In the genomic region with DNA sequence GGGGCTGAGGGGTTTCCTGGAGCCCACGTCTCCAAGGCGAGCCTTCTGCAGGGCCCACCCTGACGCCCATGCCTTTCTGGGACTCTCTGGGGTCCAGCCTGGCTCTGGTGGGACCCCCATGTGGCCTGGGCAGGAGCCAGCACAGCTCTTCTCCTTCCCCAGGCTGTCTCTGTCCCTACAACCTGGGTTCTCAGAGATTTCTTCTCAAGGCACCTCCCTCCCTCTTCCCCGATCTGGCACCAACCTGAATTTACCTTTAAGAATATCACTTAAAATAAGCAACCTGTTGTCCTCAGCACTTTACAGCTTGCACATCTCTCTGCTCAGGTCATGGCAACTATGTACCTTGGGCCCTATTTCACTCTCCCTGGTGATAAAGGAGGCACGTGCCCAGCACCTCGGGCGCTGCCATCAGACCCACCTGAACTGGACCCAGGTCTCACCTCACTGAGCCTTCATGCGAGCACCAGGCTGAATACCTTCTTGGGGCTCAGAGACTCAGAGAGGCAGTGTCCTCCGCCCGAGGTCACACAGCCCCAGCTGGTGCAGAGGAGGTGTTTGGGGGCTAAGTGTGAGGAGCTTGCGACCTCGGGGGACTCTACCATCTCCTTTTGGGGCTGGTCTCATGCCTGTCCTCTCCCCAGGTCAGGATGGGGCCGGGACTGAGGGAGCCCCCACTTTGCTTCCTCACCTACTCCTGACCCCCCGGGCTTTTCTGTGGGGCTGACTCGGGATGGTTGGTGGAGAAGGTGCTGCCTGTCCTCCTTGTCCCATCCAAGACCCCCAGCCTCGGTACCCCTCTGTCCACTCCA, we compare ENCODE assay signal across 12 cellular contexts.
DNase-seq lines count a peak whose midpoint lies in the region; ATAC-seq and TF ChIP-seq lines count a peak whose summit lies in the region.
"Had no signal": no experiment of that assay in that cellular context is flagged by ENCODE, and none has a peak within 500 bp of the region (broad histone marks: within the 10 kb centered on the region; RNA-seq: fewer than 3 reads in every experiment).

No MANE protein-coding gene starts in this region.

- H3K9me3 Mint-ChIP-seq in WTC11: no peaks in the 10 kb centered on the region
- no peaks in the 10 kb centered on the region for H3K9me3 Mint-ChIP-seq in naive thymus-derived CD4-positive, alpha-beta T cell
- no peaks in the 10 kb centered on the region for H3K9me3 Mint-ChIP-seq in activated T-cell treated with anti-CD3 and anti-CD28 coated beads, Interleukin-2, amount 50 U/mL, for 72 hours
- H3K9me3 Mint-ChIP-seq: activated B cell treated with CpG ODN at 0.5 μM for 24 hours had no signal

- H3K36me3 Mint-ChIP-seq in WTC11: no peaks in the 10 kb centered on the region
- H3K36me3 Mint-ChIP-seq in naive thymus-derived CD4-positive, alpha-beta T cell: no peaks in the 10 kb centered on the region
- H3K36me3 Mint-ChIP-seq in activated T-cell treated with anti-CD3 and anti-CD28 coated beads, Interleukin-2, amount 50 U/mL, for 72 hours (ENCODE audit: insufficient read depth in 2 of 2): no peaks in the 10 kb centered on the region

- H3K4me1 Mint-ChIP-seq in WTC11: peaks cover 59% of the 10 kb centered on the region
- peaks cover 0 to 19% (median 6%) of the 10 kb centered on the region in 7 donors for H3K4me1 Mint-ChIP-seq in naive thymus-derived CD4-positive, alpha-beta T cell
- H3K4me1 Mint-ChIP-seq in activated T-cell treated with anti-CD3 and anti-CD28 coated beads, Interleukin-2, amount 50 U/mL, for 72 hours (ENCODE audit: low read depth): no peaks in the 10 kb centered on the region

- no peaks in the 10 kb centered on the region for H3K36me3 ChIP-seq in gastroesophageal sphincter
- H3K36me3 ChIP-seq in naive thymus-derived CD4-positive, alpha-beta T cell (ENCODE audit: control insufficient read depth in 2 of 3, insufficient read depth in 3 of 3, low read length in 3 of 3): no peaks in the 10 kb centered on the region

- H3K27ac ChIP-seq in gastroesophageal sphincter (peak overlapping the region in 3 of 4 donors; percentile 5 to 80 (median 71)), temporal lobe (ENCODE audit: low read depth, low read length) (peak overlapping the region; percentile 84)
- no peak overlapping the region for H3K27ac ChIP-seq in naive thymus-derived CD4-positive, alpha-beta T cell (ENCODE audit: low read depth, low read length)
- H3K27ac ChIP-seq: C4-2B had no signal

- intact Hi-C loops in naive thymus-derived CD4-positive, alpha-beta T cell (cut with micrococcal nuclease): no loop called here

- H3K27me3 Mint-ChIP-seq in WTC11 (ENCODE audit: low read depth): peaks cover 16% of the 10 kb centered on the region
- H3K27me3 Mint-ChIP-seq in naive thymus-derived CD4-positive, alpha-beta T cell: peaks cover 0 to 5% (median 0%) of the 10 kb centered on the region in 5 donors
- no peaks in the 10 kb centered on the region for H3K27me3 Mint-ChIP-seq in activated T-cell treated with anti-CD3 and anti-CD28 coated beads, Interleukin-2, amount 50 U/mL, for 72 hours (ENCODE audit: low read depth)

- POLR2A ChIA-PET in WTC11 (lab: Charles Lee): no interaction called here
- POLR2A ChIA-PET in naive thymus-derived CD4-positive, alpha-beta T cell (lab: Charles Lee): interaction anchor here (0.7 kb wide), 1 partner anchor 19 kb away, joined by 3 read pairs; no protein-coding TSS in a partner anchor

- no peaks in the 10 kb centered on the region for H3K27me3 ChIP-seq in gastroesophageal sphincter
- H3K27me3 ChIP-seq in naive thymus-derived CD4-positive, alpha-beta T cell (ENCODE audit: control insufficient read depth in 2 of 2, insufficient read depth in 2 of 2, low read length in 2 of 2): no peaks in the 10 kb centered on the region

- H3K4me1 ChIP-seq in gastroesophageal sphincter: peaks cover 0 to 48% (median 12%) of the 10 kb centered on the region in 3 donors
- H3K4me1 ChIP-seq in naive thymus-derived CD4-positive, alpha-beta T cell (ENCODE audit: control insufficient read depth in 2 of 2, insufficient read depth in 2 of 2, low read length in 2 of 2): no peaks in the 10 kb centered on the region

- CTCF ChIA-PET in WTC11 (lab: Charles Lee): interaction anchor here (0.6 to 1.1 kb wide), 7 partner anchors 20 to 324 kb away, joined by 3 to 7 read pairs (median 3); no protein-coding TSS in a partner anchor
- CTCF ChIA-PET in naive thymus-derived CD4-positive, alpha-beta T cell (lab: Charles Lee): no interaction called here

- TF ChIP-seq CTCF in WTC11 (IDR thresholded peaks at IDR 0.05) (no peak), gastroesophageal sphincter (IDR thresholded peaks at IDR 0.05) (no peak)

- no peak for TF ChIP-seq POLR2A in gastroesophageal sphincter (IDR thresholded peaks at IDR 0.05)

- no peaks in the 10 kb centered on the region for H3K9me3 ChIP-seq in gastroesophageal sphincter
- no peaks in the 10 kb centered on the region for H3K9me3 ChIP-seq in naive thymus-derived CD4-positive, alpha-beta T cell (ENCODE audit: control insufficient read depth in 2 of 3, low read length in 3 of 3)

- ATAC-seq in WTC11 (no peak), gastroesophageal sphincter (no peak), GM19455 (IDR thresholded peaks at IDR 0.05; ENCODE audit: unreplicated experiment) (no peak)
- ATAC-seq in naive thymus-derived CD4-positive, alpha-beta T cell: no peak
- ATAC-seq in activated T-cell treated with anti-CD3 and anti-CD28 coated beads, Interleukin-2, amount 50 U/mL, for 72 hours (replicated peaks in 1 of 2): no peak
- ATAC-seq: PC-3 had no signal

- no peak overlapping the region for H3K27ac Mint-ChIP-seq in WTC11
- H3K27ac Mint-ChIP-seq in naive thymus-derived CD4-positive, alpha-beta T cell: peak overlapping the region in 5 of 9 donors; percentile 7 to 67 (median 38)
- H3K27ac Mint-ChIP-seq in activated T-cell treated with anti-CD3 and anti-CD28 coated beads, Interleukin-2, amount 50 U/mL, for 72 hours: no peak overlapping the region
- H3K27ac Mint-ChIP-seq: activated B cell treated with CpG ODN at 0.5 μM for 24 hours had no signal

- no peak for TF ChIP-seq EP300 in gastroesophageal sphincter (IDR thresholded peaks at IDR 0.05)

- H3K4me3 Mint-ChIP-seq in WTC11: 0 out of 2 replicates have a peak overlapping the region, but pooled peaks have one; percentile 10
- H3K4me3 Mint-ChIP-seq in naive thymus-derived CD4-positive, alpha-beta T cell: no peak overlapping the region
- H3K4me3 Mint-ChIP-seq in activated T-cell treated with anti-CD3 and anti-CD28 coated beads, Interleukin-2, amount 50 U/mL, for 72 hours: no peak overlapping the region
- H3K4me3 Mint-ChIP-seq: activated B cell treated with CpG ODN at 0.5 μM for 24 hours had no signal

- H3K4me3 ChIP-seq in gastroesophageal sphincter: no peak overlapping the region
- H3K4me3 ChIP-seq in naive thymus-derived CD4-positive, alpha-beta T cell (ENCODE audit: low read length): no peak overlapping the region

- WGBS in gastroesophageal sphincter (ENCODE audit: low coverage in 1 of 2), 2 donors: 80% methylated on average over 3 to 7 of the region's 16 CpGs

- DNase-seq in WTC11 (ENCODE audit: low spot score) (no peak), NCI-H526 treated with DMSO at 0.1 percent for 48 hours (lab: John Stamatoyannopoulos, UW) (no peak)
- no peak for DNase-seq in naive thymus-derived CD4-positive, alpha-beta T cell
- DNase-seq in activated T-cell treated with anti-CD3 and anti-CD28 coated beads, Interleukin-2, amount 50 U/mL, for 72 hours: no peak
- DNase-seq: activated B cell treated with CpG ODN at 0.5 μM for 24 hours; activated naive CD4-positive, alpha-beta T cell treated with Interleukin-2 at 50 U/mL for 16 hours; HCEC 1CT; PC-3 had no signal

TF ChIP-seq in WTC11, 78 proteins besides CTCF, POLR2A, EP300 and RAD21 (continues in another document):
- no peak for TF ChIP-seq ZNF423 (CRISPR knock-in tag; IDR thresholded peaks at IDR 0.05)
- TF ChIP-seq, protein P1, sequence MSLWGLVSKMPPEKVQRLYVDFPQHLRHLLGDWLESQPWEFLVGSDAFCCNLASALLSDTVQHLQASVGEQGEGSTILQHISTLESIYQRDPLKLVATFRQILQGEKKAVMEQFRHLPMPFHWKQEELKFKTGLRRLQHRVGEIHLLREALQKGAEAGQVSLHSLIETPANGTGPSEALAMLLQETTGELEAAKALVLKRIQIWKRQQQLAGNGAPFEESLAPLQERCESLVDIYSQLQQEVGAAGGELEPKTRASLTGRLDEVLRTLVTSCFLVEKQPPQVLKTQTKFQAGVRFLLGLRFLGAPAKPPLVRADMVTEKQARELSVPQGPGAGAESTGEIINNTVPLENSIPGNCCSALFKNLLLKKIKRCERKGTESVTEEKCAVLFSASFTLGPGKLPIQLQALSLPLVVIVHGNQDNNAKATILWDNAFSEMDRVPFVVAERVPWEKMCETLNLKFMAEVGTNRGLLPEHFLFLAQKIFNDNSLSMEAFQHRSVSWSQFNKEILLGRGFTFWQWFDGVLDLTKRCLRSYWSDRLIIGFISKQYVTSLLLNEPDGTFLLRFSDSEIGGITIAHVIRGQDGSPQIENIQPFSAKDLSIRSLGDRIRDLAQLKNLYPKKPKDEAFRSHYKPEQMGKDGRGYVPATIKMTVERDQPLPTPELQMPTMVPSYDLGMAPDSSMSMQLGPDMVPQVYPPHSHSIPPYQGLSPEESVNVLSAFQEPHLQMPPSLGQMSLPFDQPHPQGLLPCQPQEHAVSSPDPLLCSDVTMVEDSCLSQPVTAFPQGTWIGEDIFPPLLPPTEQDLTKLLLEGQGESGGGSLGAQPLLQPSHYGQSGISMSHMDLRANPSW (CRISPR knock-in tag; conservative IDR thresholded peaks at IDR 0.05; ENCODE audit: low read depth): no peak

Comparison
In these comparisons a context has a peak if more than half of its experiments do, and no peak if none do; other contexts are left out.
1. H3K27ac Mint-ChIP-seq: peak in naive thymus-derived CD4-positive, alpha-beta T cell (5 of 9); none in WTC11 (single experiment) and activated T-cell treated with anti-CD3 and anti-CD28 coated beads, Interleukin-2, amount 50 U/mL, for 72 hours (single experiment).